9 cellular contexts compared by ENCODE assay signal in genomic region chr17:7839199-7839889, GRCh38. TPM values are rescaled to one million over a fixed set of nuclear protein-coding genes. Genes with fewer than 3 reads are reported as not detected.
DNase-seq lines count a peak whose midpoint lies in the region; ATAC-seq, FAIRE-seq and TF ChIP-seq lines count a peak whose summit lies in the region.
"Had no signal": no experiment of that assay in that cellular context is flagged by ENCODE, and none has a peak within 500 bp of the region (broad histone marks: within the 10 kb centered on the region; RNA-seq: fewer than 3 reads in every experiment).

No MANE protein-coding gene starts in this region.

- no TSS peak for BruUV-seq in K562 (replicated peaks; lab: Mats Ljungman, UMichigan)

- no peak overlapping the region for H2AFZ ChIP-seq in K562 (ENCODE audit: low read depth, low read length)

- H4K20me1 ChIP-seq in K562 (replicated peaks; ENCODE audit: control insufficient read depth, insufficient read depth, low read length): no peaks in the 10 kb centered on the region; the same call in 1 of the 2 replicates

- intact Hi-C loops in K562 (cut with micrococcal nuclease): loop anchor here (10.0 kb wide), 2 partner anchors 55 to 285 kb away; partner anchors contain the start of gene HES7

- peaks cover 10% of the 10 kb centered on the region; the same call in 2 of the 3 replicates for H3K36me3 ChIP-seq in K562 (ENCODE audit: control insufficient read depth, insufficient read depth, low read length)

- peak; percentile 23 for FAIRE-seq in K562 (lab: Jason Lieb, UNC)

- peak overlapping the region; percentile 82 for H3K27ac ChIP-seq in K562 (ENCODE audit: extremely low read depth, low read depth, low read length)

- WGBS in K562 (ENCODE audit: insufficient coverage, low coverage, missing lambda C conversion rate): 53% methylated on average over 5 of the region's 6 CpGs

- CTCF ChIA-PET in K562 (lab: Yijun Ruan, JAX; ENCODE audit: low intra/inter-chr PET ratio): no interaction called here

- in situ Hi-C loops in K562 (cut with MboI): no loop called here

- peak overlapping the region; percentile 82 for H3K4me2 ChIP-seq in K562 (ENCODE audit: insufficient read depth, low read length)

- no peak for TF ChIP-seq EP300 in K562 (IDR thresholded peaks at IDR 0.05; ENCODE audit: low read length)

- H3K9me3 ChIP-seq in K562 (replicated peaks; ENCODE audit: control insufficient read depth, insufficient read depth, low read depth, low read length) (no peaks in the 10 kb centered on the region), mononuclear cell (ENCODE audit: low read depth, low read length) (no peaks in the 10 kb centered on the region)

- peaks cover 73% of the 10 kb centered on the region for H3K4me1 Mint-ChIP-seq in stimulated activated naive CD8-positive, alpha-beta T cell treated with anti-CD3 and anti-CD28 coated beads, Interleukin-15, Interleukin-2, amounts not matched to agents 100 ng/mL and 50 ng/mL, for 24 hours (ENCODE audit: low read depth)

- H3K4me1 ChIP-seq in K562 (replicated peaks in 1 of 2; ENCODE audit: control insufficient read depth in 2 of 2, insufficient read depth in 2 of 2, low read length in 2 of 2): peaks cover 42 to 67% of the 10 kb centered on the region in 2 experiments
- peaks cover 70% of the 10 kb centered on the region for H3K4me1 ChIP-seq in mononuclear cell (ENCODE audit: insufficient read depth, low read length)

- no peaks in the 10 kb centered on the region for H3K27me3 ChIP-seq in K562 (ENCODE audit: control insufficient read depth in 2 of 2, insufficient read depth in 2 of 2, low read length in 2 of 2)
- no peaks in the 10 kb centered on the region for H3K27me3 ChIP-seq in mononuclear cell (ENCODE audit: insufficient read depth, low read length)

- H3K36me3 Mint-ChIP-seq in stimulated activated naive CD8-positive, alpha-beta T cell treated with anti-CD3 and anti-CD28 coated beads, Interleukin-15, Interleukin-2, amounts not matched to agents 100 ng/mL and 50 ng/mL, for 24 hours (ENCODE audit: low read depth): peaks cover 3% of the 10 kb centered on the region

- POLR2A ChIA-PET in K562 (lab: Yijun Ruan, JAX): interaction anchor here (0.5 to 1.0 kb wide), 4 partner anchors 9 to 317 kb away, joined by 3 to 6 read pairs (median 3); partner anchors contain the start of genes CYB5D1 and NAA38

- TF ChIP-seq POLR2A in K562 (conservative IDR thresholded peaks at IDR 0.05): no peak

- H3K79me2 ChIP-seq in K562 (ENCODE audit: control insufficient read depth, insufficient read depth, low read length): peaks cover 48% of the 10 kb centered on the region

- H3K4me3 ChIP-seq in K562: peak overlapping the region; percentile 27; the same call in 1 of the 2 replicates
- peak overlapping the region; percentile 34 for H3K4me3 ChIP-seq in mononuclear cell (ENCODE audit: low read length)

- peak overlapping the region; percentile 88 for H3K4me3 Mint-ChIP-seq in stimulated activated naive CD8-positive, alpha-beta T cell treated with anti-CD3 and anti-CD28 coated beads, Interleukin-15, Interleukin-2, amounts not matched to agents 100 ng/mL and 50 ng/mL, for 24 hours

- TF ChIP-seq RAD21 in K562 (CRISPR knock-in tag; conservative IDR thresholded peaks at IDR 0.05 in 1 of 2, IDR thresholded peaks at IDR 0.05 in 1 of 2): no peak

- H3K9me1 ChIP-seq in K562 (ENCODE audit: control insufficient read depth, insufficient read depth, low read length): no peaks in the 10 kb centered on the region

- no peak for DNase-seq in stimulated activated naive CD8-positive, alpha-beta T cell treated with anti-CD3 and anti-CD28 coated beads, Interleukin-15, Interleukin-2, amounts not matched to agents 100 U/mL and 50 U/mL, for 24 hours
- DNase-seq in K562 (ENCODE audit: extremely low read depth in 1 of 4, low spot score in 3 of 4) (peak in 1 of 4 experiments; percentile 42), epidermal melanocyte (ENCODE audit: insufficient read length, low spot score) (no peak)
- DNase-seq in stimulated activated CD8-positive, alpha-beta memory T cell treated with anti-CD3 and anti-CD28 coated beads, Interleukin-4, amount 100 ng/mL, for 48 hours: no peak
- DNase-seq: NCI-H1092 treated with DMSO at 0.1 percent for 48 hours had no signal

- H3K27me3 Mint-ChIP-seq in stimulated activated naive CD8-positive, alpha-beta T cell treated with anti-CD3 and anti-CD28 coated beads, Interleukin-15, Interleukin-2, amounts not matched to agents 100 ng/mL and 50 ng/mL, for 24 hours: no peaks in the 10 kb centered on the region

- TF ChIP-seq CTCF in K562 (IDR thresholded peaks at IDR 0.05 in 2 of 3, conservative IDR thresholded peaks at IDR 0.05 in 1 of 3; ENCODE audit: insufficient read depth in 2 of 3, low read depth in 1 of 3, low read length in 3 of 3): no peak

- H3K9ac ChIP-seq in K562 (ENCODE audit: insufficient read depth in 1 of 2, low read depth in 2 of 2, low read length in 2 of 2): peak overlapping the region; percentile 68 to 89

- H3K9me3 Mint-ChIP-seq in stimulated activated naive CD8-positive, alpha-beta T cell treated with anti-CD3 and anti-CD28 coated beads, Interleukin-15, Interleukin-2, amounts not matched to agents 100 ng/mL and 50 ng/mL, for 24 hours: no peaks in the 10 kb centered on the region

- no peak for ATAC-seq in stimulated activated naive CD8-positive, alpha-beta T cell treated with anti-CD3 and anti-CD28 coated beads, Interleukin-15, Interleukin-2, amounts not matched to agents 100 U/mL and 50 U/mL, for 24 hours
- no peak for ATAC-seq in K562
- no peak for ATAC-seq in GM18861 (IDR thresholded peaks at IDR 0.05; ENCODE audit: unreplicated experiment)
- ATAC-seq in HG02938 (IDR thresholded peaks at IDR 0.05; ENCODE audit: unreplicated experiment): no peak

- H3K27ac Mint-ChIP-seq in stimulated activated naive CD8-positive, alpha-beta T cell treated with anti-CD3 and anti-CD28 coated beads, Interleukin-15, Interleukin-2, amounts not matched to agents 100 ng/mL and 50 ng/mL, for 24 hours: peak overlapping the region; percentile 66

RNA-seq across cellular contexts. Expression of gene KDM6B, which starts 5.3 kb away (rescaled TPM):
- 35.9 and 42.7 TPM in 2 replicates for total RNA-seq in K562 (2011; cell fraction: chromatin; rRNA removed; ENCODE audit: low replicate concordance)
- 14.5 and 17.1 TPM in 2 replicates for total RNA-seq in K562 (2011; cell fraction: nucleolus; rRNA removed)
- 33.6 and 57.3 TPM in 2 replicates for total RNA-seq in K562 (2011; cell fraction: nucleoplasm; rRNA removed)
- total RNA-seq in K562 (2014; rRNA removed): 2.7 and 5.0 TPM in 2 replicates
- 1.4 and 2.2 TPM in 2 replicates for total RNA-seq in K562 (2014; rRNA removed; fragmentation: Illumina TruSeq; extraction: Trizol)
- 0.47 and 0.98 TPM in 2 replicates for total RNA-seq in K562 (2015; rRNA removed; fragmentation: Illumina TruSeq; extraction: Trizol)
- 19.0 and 22.9 TPM in 2 replicates for total RNA-seq in K562 (2021)
- 0.32 and 0.99 TPM in 2 replicates for polyA plus RNA-seq in K562 (2011; rRNA removed)
- 0.32 and 0.33 TPM in 2 replicates for polyA plus RNA-seq in K562 (2011; cell fraction: cytosol; rRNA removed)
- polyA plus RNA-seq in K562 (2011; cell fraction: nucleus; rRNA removed): 5.9 and 6.5 TPM in 2 replicates
- polyA plus RNA-seq in K562 (2012): 4.8 and 14.4 TPM in 2 replicates
- 3.9 and 6.1 TPM in 2 replicates for polyA plus RNA-seq in K562 (2014; fragmentation: Illumina TruSeq; extraction: Trizol)
- under 1 TPM; 0.01 to 0.06 TPM for polyA plus RNA-seq in K562 (2014; fragmentation: Nextera tagmentation; extraction: Ambion mirVana)
- polyA plus RNA-seq in K562 (2014; rRNA removed): 2.7 and 3.0 TPM in 2 replicates
- 1.7 and 5.4 TPM in 2 replicates for polyA minus RNA-seq in K562 (2011; rRNA and poly(A)+ RNA removed)
- 4.2 and 4.6 TPM in 2 replicates for polyA minus RNA-seq in K562 (2011; cell fraction: cytosol; rRNA and poly(A)+ RNA removed)
- polyA minus RNA-seq in K562 (2011; cell fraction: nucleus; rRNA and poly(A)+ RNA removed): 5.1 and 21.4 TPM in 2 replicates
- 88.1 TPM for total RNA-seq in mononuclear cell

RNA-seq across cellular contexts. Expression of gene TMEM88, which starts 15.5 kb away (rescaled TPM):
- total RNA-seq in K562 (2011; cell fraction: chromatin; rRNA removed; ENCODE audit: low replicate concordance): 4.3 and 8.8 TPM in 2 replicates
- 3.3 and 4.3 TPM in 2 replicates for total RNA-seq in K562 (2011; cell fraction: nucleolus; rRNA removed)
- 2.1 and 4.4 TPM in 2 replicates for total RNA-seq in K562 (2011; cell fraction: nucleoplasm; rRNA removed)
- total RNA-seq in K562 (2014; rRNA removed): 0.32 TPM in 1 of 2 replicates, not detected in the other
- total RNA-seq in K562 (2014; rRNA removed; fragmentation: Illumina TruSeq; extraction: Trizol): not detected in 2 replicates
- not detected in 2 replicates for total RNA-seq in K562 (2015; rRNA removed; fragmentation: Illumina TruSeq; extraction: Trizol)
- total RNA-seq in K562 (2021): 1.0 and 1.4 TPM in 2 replicates
- polyA plus RNA-seq in K562 (2011; rRNA removed): 0.12 and 0.13 TPM in 2 replicates
- 0.16 and 0.18 TPM in 2 replicates for polyA plus RNA-seq in K562 (2011; cell fraction: cytosol; rRNA removed)
- polyA plus RNA-seq in K562 (2011; cell fraction: nucleus; rRNA removed): 1.1 and 2.4 TPM in 2 replicates
- 0.33 and 1.8 TPM in 2 replicates for polyA plus RNA-seq in K562 (2012)
- 0.42 TPM in 2 replicates for polyA plus RNA-seq in K562 (2014; fragmentation: Illumina TruSeq; extraction: Trizol)
- under 1 TPM in 1 of 2 experiments, not detected in 1; 0.10 TPM for polyA plus RNA-seq in K562 (2014; fragmentation: Nextera tagmentation; extraction: Ambion mirVana)
- polyA plus RNA-seq in K562 (2014; rRNA removed): 0.40 TPM in 1 of 2 replicates, not detected in the other
- not detected in 2 replicates for polyA minus RNA-seq in K562 (2011; rRNA and poly(A)+ RNA removed)
- not detected in 2 replicates for polyA minus RNA-seq in K562 (2011; cell fraction: cytosol; rRNA and poly(A)+ RNA removed)
- polyA minus RNA-seq in K562 (2011; cell fraction: nucleus; rRNA and poly(A)+ RNA removed): 0.27 and 0.78 TPM in 2 replicates
- 8.5 TPM for total RNA-seq in mononuclear cell

RNA-seq across cellular contexts. Expression of gene NAA38, which starts 18.0 kb away (rescaled TPM):
- 6.8 and 9.8 TPM in 2 replicates for total RNA-seq in K562 (2011; cell fraction: chromatin; rRNA removed; ENCODE audit: low replicate concordance)
- 15.5 and 19.7 TPM in 2 replicates for total RNA-seq in K562 (2011; cell fraction: nucleolus; rRNA removed)
- total RNA-seq in K562 (2011; cell fraction: nucleoplasm; rRNA removed): 10.8 and 15.5 TPM in 2 replicates
- total RNA-seq in K562 (2014; rRNA removed): 99.8 TPM in 2 replicates
- 13.3 and 16.4 TPM in 2 replicates for total RNA-seq in K562 (2014; rRNA removed; fragmentation: Illumina TruSeq; extraction: Trizol)
- 52.6 and 57.3 TPM in 2 replicates for total RNA-seq in K562 (2015; rRNA removed; fragmentation: Illumina TruSeq; extraction: Trizol)
- total RNA-seq in K562 (2021): 54.7 and 61.2 TPM in 2 replicates
- polyA plus RNA-seq in K562 (2011; rRNA removed): 34.5 and 39.9 TPM in 2 replicates
- 53.5 and 108 TPM in 2 replicates for polyA plus RNA-seq in K562 (2011; cell fraction: cytosol; rRNA removed)
- 33.4 and 45.6 TPM in 2 replicates for polyA plus RNA-seq in K562 (2011; cell fraction: nucleus; rRNA removed)
- polyA plus RNA-seq in K562 (2012): 56.0 and 83.5 TPM in 2 replicates
- polyA plus RNA-seq in K562 (2014; fragmentation: Illumina TruSeq; extraction: Trizol): 19.1 and 32.8 TPM in 2 replicates
- 10 to 100 TPM; 70.4 to 90.4 TPM for polyA plus RNA-seq in K562 (2014; fragmentation: Nextera tagmentation; extraction: Ambion mirVana)
- polyA plus RNA-seq in K562 (2014; rRNA removed): 87.3 and 104 TPM in 2 replicates
- 4.0 and 5.2 TPM in 2 replicates for polyA minus RNA-seq in K562 (2011; rRNA and poly(A)+ RNA removed)
- 26.4 and 63.1 TPM in 2 replicates for polyA minus RNA-seq in K562 (2011; cell fraction: cytosol; rRNA and poly(A)+ RNA removed)
- polyA minus RNA-seq in K562 (2011; cell fraction: nucleus; rRNA and poly(A)+ RNA removed): 11.7 and 17.4 TPM in 2 replicates
- 14.0 TPM for total RNA-seq in mononuclear cell

RNA-seq across cellular contexts. Expression of gene CYB5D1, which starts 18.5 kb away (rescaled TPM):
- total RNA-seq in K562 (2011; cell fraction: chromatin; rRNA removed; ENCODE audit: low replicate concordance): 5.6 and 9.9 TPM in 2 replicates
- total RNA-seq in K562 (2011; cell fraction: nucleolus; rRNA removed): 6.5 and 8.8 TPM in 2 replicates
- 5.0 and 6.4 TPM in 2 replicates for total RNA-seq in K562 (2011; cell fraction: nucleoplasm; rRNA removed)
- total RNA-seq in K562 (2014; rRNA removed): 4.7 and 6.0 TPM in 2 replicates
- total RNA-seq in K562 (2014; rRNA removed; fragmentation: Illumina TruSeq; extraction: Trizol): 5.7 and 5.8 TPM in 2 replicates
- 6.4 and 7.6 TPM in 2 replicates for total RNA-seq in K562 (2015; rRNA removed; fragmentation: Illumina TruSeq; extraction: Trizol)
- 6.9 and 7.8 TPM in 2 replicates for total RNA-seq in K562 (2021)
- polyA plus RNA-seq in K562 (2011; rRNA removed): 4.2 and 7.2 TPM in 2 replicates
- polyA plus RNA-seq in K562 (2011; cell fraction: cytosol; rRNA removed): 4.6 and 5.4 TPM in 2 replicates
- polyA plus RNA-seq in K562 (2011; cell fraction: nucleus; rRNA removed): 7.7 and 13.1 TPM in 2 replicates
- polyA plus RNA-seq in K562 (2012): 2.8 and 5.2 TPM in 2 replicates
- 7.3 and 7.9 TPM in 2 replicates for polyA plus RNA-seq in K562 (2014; fragmentation: Illumina TruSeq; extraction: Trizol)
- 1 to 10 TPM; 2.4 to 5.7 TPM for polyA plus RNA-seq in K562 (2014; fragmentation: Nextera tagmentation; extraction: Ambion mirVana)
- polyA plus RNA-seq in K562 (2014; rRNA removed): 4.8 and 7.5 TPM in 2 replicates
- 2.1 and 5.2 TPM in 2 replicates for polyA minus RNA-seq in K562 (2011; rRNA and poly(A)+ RNA removed)
- 1.9 and 2.5 TPM in 2 replicates for polyA minus RNA-seq in K562 (2011; cell fraction: cytosol; rRNA and poly(A)+ RNA removed)
- 5.5 and 8.3 TPM in 2 replicates for polyA minus RNA-seq in K562 (2011; cell fraction: nucleus; rRNA and poly(A)+ RNA removed)
- 8.8 TPM for total RNA-seq in mononuclear cell

RNA-seq across cellular contexts. Expression of gene CHD3, which starts 49.2 kb away (rescaled TPM):
- total RNA-seq in K562 (2011; cell fraction: chromatin; rRNA removed; ENCODE audit: low replicate concordance): 101 and 117 TPM in 2 replicates
- 47.2 and 48.0 TPM in 2 replicates for total RNA-seq in K562 (2011; cell fraction: nucleolus; rRNA removed)
- 69.7 and 83.1 TPM in 2 replicates for total RNA-seq in K562 (2011; cell fraction: nucleoplasm; rRNA removed)
- total RNA-seq in K562 (2014; rRNA removed) (34.8 and 36.7 TPM in 2 replicates), K562 (2014; rRNA removed; fragmentation: Illumina TruSeq; extraction: Trizol) (14.6 and 15.2 TPM in 2 replicates), K562 (2015; rRNA removed; fragmentation: Illumina TruSeq; extraction: Trizol) (19.8 and 21.2 TPM in 2 replicates), K562 (2021) (30.6 and 38.2 TPM in 2 replicates), mononuclear cell (96.4 TPM)
- polyA plus RNA-seq in K562 (2011; rRNA removed) (12.2 and 15.7 TPM in 2 replicates), K562 (2014; fragmentation: Illumina TruSeq; extraction: Trizol) (24.7 and 24.8 TPM in 2 replicates), K562 (2014; fragmentation: Nextera tagmentation; extraction: Ambion mirVana) (under 1 TPM; 0.39 to 0.63 TPM), K562 (2014; rRNA removed) (27.8 and 33.9 TPM in 2 replicates)
- 16.1 and 25.2 TPM in 2 replicates for polyA plus RNA-seq in K562 (2011; cell fraction: cytosol; rRNA removed)
- polyA plus RNA-seq in K562 (2011; cell fraction: nucleus; rRNA removed): 70.0 and 86.2 TPM in 2 replicates
- 29.2 and 37.9 TPM in 2 replicates for polyA plus RNA-seq in K562 (2012)
- 23.8 TPM in 2 replicates for polyA minus RNA-seq in K562 (2011; rRNA and poly(A)+ RNA removed)
- 17.8 and 29.3 TPM in 2 replicates for polyA minus RNA-seq in K562 (2011; cell fraction: cytosol; rRNA and poly(A)+ RNA removed)
- 24.1 and 28.0 TPM in 2 replicates for polyA minus RNA-seq in K562 (2011; cell fraction: nucleus; rRNA and poly(A)+ RNA removed)
